Comparison of ENCODE assay signal across 17 cellular contexts in genomic region chr7:105578496-105578895, GRCh38. TPM values are rescaled to one million over a fixed set of nuclear protein-coding genes. Genes with fewer than 3 reads are reported as not detected.
DNase-seq lines count a peak whose midpoint lies in the region; ATAC-seq lines count a peak whose summit lies in the region.
"Had no signal": no experiment of that assay in that cellular context is flagged by ENCODE, and none has a peak within 500 bp of the region (broad histone marks: within the 10 kb centered on the region; RNA-seq: fewer than 3 reads in every experiment).

No MANE protein-coding gene starts in this region.

- H3K27ac Mint-ChIP-seq in activated naive CD8-positive, alpha-beta T cell treated with anti-CD3 and anti-CD28 coated beads for 36 hours: no peak overlapping the region
- H3K27ac Mint-ChIP-seq: CD14-positive monocyte; CD8-positive, alpha-beta memory T cell; HFFc6 had no signal

- no peak overlapping the region for H3K4me3 Mint-ChIP-seq in activated naive CD8-positive, alpha-beta T cell treated with anti-CD3 and anti-CD28 coated beads for 36 hours
- H3K4me3 Mint-ChIP-seq: CD14-positive monocyte; CD8-positive, alpha-beta memory T cell; HFFc6 had no signal

- H3K4me3 ChIP-seq in adipocyte (ENCODE audit: low read length): no peak overlapping the region
- H3K4me3 ChIP-seq: HAP-1 had no signal

- peaks cover 5% of the 10 kb centered on the region for H3K36me3 Mint-ChIP-seq in activated naive CD8-positive, alpha-beta T cell treated with anti-CD3 and anti-CD28 coated beads for 36 hours
- H3K36me3 Mint-ChIP-seq: CD14-positive monocyte had no signal

- peaks cover 21% of the 10 kb centered on the region for H3K27me3 Mint-ChIP-seq in activated naive CD8-positive, alpha-beta T cell treated with anti-CD3 and anti-CD28 coated beads for 36 hours

- DNase-seq in GM04504 (ENCODE audit: low read depth) (peak; percentile 7), adipocyte (ENCODE audit: low read depth) (peak; percentile 76), fibroblast of gingiva (ENCODE audit: low read depth) (peak; percentile 75), myocyte (ENCODE audit: low read depth) (peak; percentile 37), GM03348 (ENCODE audit: low spot score) (no peak)
- DNase-seq in activated naive CD8-positive, alpha-beta T cell treated with anti-CD3 and anti-CD28 coated beads for 36 hours: no peak
- DNase-seq: Caco-2; CD8-positive, alpha-beta memory T cell; DND-41; HFFc6; KBM-7 had no signal

- H3K4me1 ChIP-seq in adipocyte (ENCODE audit: control insufficient read depth, insufficient read depth, low read length): peaks cover 8% of the 10 kb centered on the region
- H3K4me1 ChIP-seq: Caco-2, HAP-1 had no signal

- peaks cover 1% of the 10 kb centered on the region for H3K9me3 Mint-ChIP-seq in activated naive CD8-positive, alpha-beta T cell treated with anti-CD3 and anti-CD28 coated beads for 36 hours
- H3K9me3 Mint-ChIP-seq: CD8-positive, alpha-beta memory T cell; HFFc6 had no signal

- peaks cover 7% of the 10 kb centered on the region for H3K4me1 Mint-ChIP-seq in activated naive CD8-positive, alpha-beta T cell treated with anti-CD3 and anti-CD28 coated beads for 36 hours

- H3K9me3 ChIP-seq in adipocyte (ENCODE audit: control insufficient read depth, low read length): no peaks in the 10 kb centered on the region
- H3K9me3 ChIP-seq: HAP-1 had no signal

- no peaks in the 10 kb centered on the region for H3K36me3 ChIP-seq in adipocyte (ENCODE audit: control insufficient read depth, insufficient read depth, low read length, severe bottlenecking)
- H3K36me3 ChIP-seq: HAP-1 had no signal

- H3K27me3 ChIP-seq in adipocyte (replicated peaks; ENCODE audit: control insufficient read depth, insufficient read depth, low read length): no peaks in the 10 kb centered on the region

- H3K9ac ChIP-seq in adipocyte (ENCODE audit: low read length): no peak overlapping the region

- ATAC-seq in HG03108 (IDR thresholded peaks at IDR 0.05; ENCODE audit: unreplicated experiment): no peak
- ATAC-seq in GM19397 (IDR thresholded peaks at IDR 0.05; ENCODE audit: unreplicated experiment): no peak

RNA-seq across cellular contexts. Expression of gene EFCAB10, which starts 2.8 kb away (rescaled TPM):
- total RNA-seq in myocyte: 0.42 TPM in 1 of 2 replicates, not detected in the other
- polyA plus RNA-seq in myocyte (2012): 0.50 TPM
- total RNA-seq in activated naive CD8-positive, alpha-beta T cell treated with anti-CD3 and anti-CD28 coated beads for 36 hours: not detected
- total RNA-seq: Caco-2; CD8-positive, alpha-beta memory T cell; HFFc6 had no signal
- polyA plus RNA-seq: AG04450; BJ; CD14-positive monocyte; CD8-positive, alpha-beta memory T cell had no signal

RNA-seq across cellular contexts. Expression of gene RINT1, which starts 46.5 kb away (rescaled TPM):
- total RNA-seq in myocyte: 14.6 and 19.1 TPM in 2 replicates
- polyA plus RNA-seq in myocyte (2012): 14.6 TPM
- 10 to 100 TPM; 29.7 to 31.2 TPM for total RNA-seq in activated naive CD8-positive, alpha-beta T cell treated with anti-CD3 and anti-CD28 coated beads for 36 hours

RNA-seq across cellular contexts. Expression of gene PUS7, which starts 56.4 kb away (rescaled TPM):
- 22.3 and 38.5 TPM in 2 replicates for total RNA-seq in myocyte
- 8.2 TPM for polyA plus RNA-seq in myocyte (2012)
- 10 to 100 TPM; 42.1 to 42.6 TPM for total RNA-seq in activated naive CD8-positive, alpha-beta T cell treated with anti-CD3 and anti-CD28 coated beads for 36 hours

Comparison
In these comparisons a context has a peak if more than half of its experiments do, and no peak if none do; other contexts are left out.
1. DNase-seq: peak in GM04504 (single experiment), adipocyte (single experiment), fibroblast of gingiva (single experiment) and myocyte (single experiment); none in GM03348 (single experiment) and activated naive CD8-positive, alpha-beta T cell treated with anti-CD3 and anti-CD28 coated beads for 36 hours (single experiment).